Comparison of ENCODE assay signal across 25 cellular contexts in the genomic region with DNA sequence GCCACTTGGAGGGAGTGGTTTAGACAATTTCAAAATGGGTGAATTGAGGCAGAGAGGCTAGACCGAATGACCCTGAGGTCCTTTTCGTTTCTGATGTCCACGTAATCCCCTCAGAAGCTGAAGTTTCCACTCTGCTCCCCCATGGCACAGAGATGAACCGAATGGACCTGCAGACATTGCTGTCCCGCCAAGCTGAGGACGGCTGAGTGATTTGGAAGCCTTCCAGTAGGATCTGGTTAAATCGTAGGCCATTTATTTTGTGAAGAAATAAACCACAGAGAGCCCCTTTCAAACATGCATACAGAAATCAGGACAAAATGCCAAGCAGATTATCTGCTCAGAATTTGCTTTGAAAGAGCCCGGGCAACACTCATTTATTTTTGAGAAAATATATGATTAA.
"Had no signal": no experiment of that assay in that cellular context is flagged by ENCODE, and none has a peak within 500 bp of the region (broad histone marks: within the 10 kb centered on the region; RNA-seq: fewer than 3 reads in every experiment).

No MANE protein-coding gene starts in this region.

- ATAC-seq: activated CD4-positive, alpha-beta T cell treated with anti-CD3 and anti-CD28 coated beads for 36 hours; activated T-helper 17 cell treated with anti-CD3 and anti-CD28 coated beads, Interleukin-2, amount 50 U/mL, for 72 hours; K562 had no signal

- DNase-seq: activated CD4-positive, alpha-beta memory T cell treated with anti-CD3 and anti-CD28 coated beads, Interleukin-2, amount 10 ng/mL, durations not matched to agents 7 days and 5 days; activated CD4-positive, alpha-beta T cell treated with anti-CD3 and anti-CD28 coated beads for 36 hours; activated CD4-positive, alpha-beta T cell treated with anti-CD3 and anti-CD28 coated beads, Interleukin-2, amount 50 U/mL, for 1 hour; activated gamma-delta T cell; activated naive CD4-positive, alpha-beta T cell treated with anti-CD3 and anti-CD28 coated beads for 36 hours; activated T-cell treated with anti-CD3 and anti-CD28 coated beads for 4 hours; activated T-cell treated with anti-CD3 and anti-CD28 coated beads, Interleukin-2, amount 50 U/mL, for 48 hours; amygdala; brain microvascular endothelial cell; Karpas-422; MM.1S; NCI-H146; NCI-H187 treated with DMSO at 0.1 percent for 48 hours; NCI-H2171; NCI-H2227 treated with DMSO at 0.1 percent for 48 hours; NCI-H446 treated with DMSO at 0.1 percent for 48 hours; NCI-H526; NCI-H774; Peyer's patch; SHP77 treated with DMSO at 0.1 percent for 48 hours; T-helper 1 cell had no signal

- H3K36me3 ChIP-seq: brain microvascular endothelial cell, cardiac muscle cell, Peyer's patch had no signal

- H3K4me3 ChIP-seq: cardiac muscle cell, K562, Peyer's patch had no signal

- H3K9me3 ChIP-seq: Peyer's patch had no signal

- H3K27me3 ChIP-seq: brain microvascular endothelial cell, cardiac muscle cell, Peyer's patch had no signal

- H3K4me1 ChIP-seq: Peyer's patch had no signal

- H3K27ac ChIP-seq: brain microvascular endothelial cell, cardiac muscle cell, Peyer's patch, VCaP had no signal
